21 cellular contexts compared by ENCODE assay signal in genomic region chr2:180742809-180743208, GRCh38.
A peak's percentile ranks its signal among the peaks of the same experiment; 100 is the strongest.
DNase-seq lines count a peak whose midpoint lies in the region; ATAC-seq, FAIRE-seq and TF ChIP-seq lines count a peak whose summit lies in the region.
"Had no signal": no experiment of that assay in that cellular context is flagged by ENCODE, and none has a peak within 500 bp of the region (broad histone marks: within the 10 kb centered on the region; RNA-seq: fewer than 3 reads in every experiment).

No MANE protein-coding gene starts in this region.

- no peaks in the 10 kb centered on the region for H3K9me3 Mint-ChIP-seq in CD8-positive, alpha-beta T cell
- H3K9me3 Mint-ChIP-seq: activated T-cell treated with anti-CD3 and anti-CD28 coated beads, Interleukin-2, amount 50 U/mL, for 4 hours; stimulated activated effector memory CD8-positive, alpha-beta T cell treated with anti-CD3 and anti-CD28 coated beads, Interleukin-12 subunit alpha, Interleukin-12 subunit beta, amount 100 ng/mL, for 72 hours had no signal

- intact Hi-C loops in CD8-positive, alpha-beta T cell (cut with DNase I, micrococcal nuclease): no loop called here

- H3K36me3 ChIP-seq in fibroblast of lung (ENCODE audit: control insufficient read depth, insufficient read depth, low read length) (no peaks in the 10 kb centered on the region), skeletal muscle satellite cell (ENCODE audit: insufficient read depth, low read length) (no peaks in the 10 kb centered on the region)
- H3K36me3 ChIP-seq in CD8-positive, alpha-beta T cell (ENCODE audit: insufficient read depth, low read length): no peaks in the 10 kb centered on the region
- H3K36me3 ChIP-seq: pancreas, spleen, tibial nerve had no signal

- H3K9ac ChIP-seq in fibroblast of lung (ENCODE audit: insufficient read depth, low read length) (no peak overlapping the region), skeletal muscle satellite cell (ENCODE audit: low read depth, low read length) (peak overlapping the region; percentile 56)

- CTCF ChIA-PET in RWPE1 (lab: Yijun Ruan, JAX): no interaction called here
- CTCF ChIA-PET in GM10248 (lab: Yijun Ruan, JAX): interaction anchor here (0.9 to 2.3 kb wide), 2 partner anchors 9 to 14 kb away, joined by 3 to 5 read pairs; no protein-coding TSS in a partner anchor
- CTCF ChIA-PET in CD8-positive, alpha-beta T cell (lab: Charles Lee): no interaction called here

- no peaks in the 10 kb centered on the region for H4K20me1 ChIP-seq in fibroblast of lung (ENCODE audit: control insufficient read depth, extremely low read depth, insufficient read depth, low read length)

- H3K27ac ChIP-seq in RWPE1: no peak overlapping the region
- no peak overlapping the region for H3K27ac ChIP-seq in fibroblast of lung (ENCODE audit: insufficient read depth, low read length)
- no peak overlapping the region for H3K27ac ChIP-seq in CD8-positive, alpha-beta T cell (ENCODE audit: low read depth, low read length)
- H3K27ac ChIP-seq: C4-2B, pancreas, spleen, tibial nerve had no signal

- H3K4me2 ChIP-seq in fibroblast of lung (ENCODE audit: extremely low read depth, insufficient read depth, low read length) (peak overlapping the region; percentile 23), skeletal muscle satellite cell (ENCODE audit: low read length) (peak overlapping the region; percentile 67)

- H3K4me1 Mint-ChIP-seq in CD8-positive, alpha-beta T cell (ENCODE audit: low read depth): no peaks in the 10 kb centered on the region
- H3K4me1 Mint-ChIP-seq: naive B cell; stimulated activated effector memory CD8-positive, alpha-beta T cell treated with anti-CD3 and anti-CD28 coated beads, Interleukin-12 subunit alpha, Interleukin-12 subunit beta, amount 100 ng/mL, for 72 hours had no signal

- H3K79me2 ChIP-seq in fibroblast of lung (ENCODE audit: control insufficient read depth, insufficient read depth, low read length): no peaks in the 10 kb centered on the region

- POLR2A ChIA-PET in RWPE1 (lab: Yijun Ruan, JAX; ENCODE audit: low non-redundant PET): no interaction called here
- POLR2A ChIA-PET in GM10248 (lab: Yijun Ruan, JAX): no interaction called here
- POLR2A ChIA-PET in CD8-positive, alpha-beta T cell (lab: Charles Lee): no interaction called here

- H3K4me3 ChIP-seq in fibroblast of lung (replicated peaks in 1 of 4; ENCODE audit: control extremely low read depth in 1 of 4, insufficient read depth in 1 of 4, low read depth in 3 of 4, low read length in 4 of 4) (no peak overlapping the region), skeletal muscle satellite cell (ENCODE audit: low read length) (no peak overlapping the region)
- no peak overlapping the region for H3K4me3 ChIP-seq in CD8-positive, alpha-beta T cell (ENCODE audit: low read depth, low read length)
- H3K4me3 ChIP-seq: pancreas, spleen, tibial nerve had no signal

- DNase-seq in H54 (ENCODE audit: insufficient read length, low spot score): no peak
- DNase-seq in RWPE1 (ENCODE audit: low spot score): peak; percentile 76
- peak in 1 of 2 donors; percentile 35 for DNase-seq in fibroblast of lung (ENCODE audit: low read depth in 2 of 2)
- no peak for DNase-seq in GM10248 (ENCODE audit: extremely low spot score)
- DNase-seq in CD8-positive, alpha-beta T cell: no peak
- DNase-seq: activated CD4-positive, alpha-beta T cell treated with anti-CD3 and anti-CD28 coated beads, Interleukin-2, amount 50 U/mL, for 48 hours; activated T-cell treated with anti-CD3 and anti-CD28 coated beads, Interleukin-2, amount 50 U/mL, for 4 hours; caudate nucleus; effector CD8-positive, alpha-beta T cell; foreskin melanocyte; naive B cell; NCI-H2029 treated with DMSO at 0.1 percent for 48 hours; NCI-H524 treated with DMSO at 0.1 percent for 48 hours; pancreas; spleen had no signal

- H3K36me3 Mint-ChIP-seq in CD8-positive, alpha-beta T cell: no peaks in the 10 kb centered on the region
- H3K36me3 Mint-ChIP-seq: activated naive CD8-positive, alpha-beta T cell; naive B cell; stimulated activated effector memory CD8-positive, alpha-beta T cell treated with anti-CD3 and anti-CD28 coated beads, Interleukin-12 subunit alpha, Interleukin-12 subunit beta, amount 100 ng/mL, for 72 hours had no signal

- no peak overlapping the region for H3K27ac Mint-ChIP-seq in CD8-positive, alpha-beta T cell
- H3K27ac Mint-ChIP-seq: activated naive CD8-positive, alpha-beta T cell; stimulated activated effector memory CD8-positive, alpha-beta T cell treated with anti-CD3 and anti-CD28 coated beads, Interleukin-12 subunit alpha, Interleukin-12 subunit beta, amount 100 ng/mL, for 72 hours had no signal

- H3K27me3 Mint-ChIP-seq in CD8-positive, alpha-beta T cell (ENCODE audit: low read depth): peaks cover under 1% of the 10 kb centered on the region

- FAIRE-seq in H54 (lab: Jason Lieb, UNC): peak; percentile 41
- FAIRE-seq: pancreas had no signal

- no peak for ATAC-seq in GM21723 (IDR thresholded peaks at IDR 0.05; ENCODE audit: unreplicated experiment)
- no peak for ATAC-seq in CD8-positive, alpha-beta T cell
- ATAC-seq: activated T-cell treated with anti-CD3 and anti-CD28 coated beads, Interleukin-2, amount 50 U/mL, for 4 hours; pancreas; stimulated activated effector memory CD8-positive, alpha-beta T cell treated with anti-CD3 and anti-CD28 coated beads, Interleukin-12 subunit alpha, Interleukin-12 subunit beta, amount 100 ng/mL, for 72 hours had no signal

- H3K4me1 ChIP-seq in fibroblast of lung (ENCODE audit: control insufficient read depth, extremely low read depth, insufficient read depth, low read length): peaks cover 4% of the 10 kb centered on the region
- H3K4me1 ChIP-seq in skeletal muscle satellite cell (ENCODE audit: control insufficient read depth, insufficient read depth, low read length): peaks cover 7% of the 10 kb centered on the region
- no peaks in the 10 kb centered on the region for H3K4me1 ChIP-seq in CD8-positive, alpha-beta T cell (ENCODE audit: insufficient read depth, low read length)
- H3K4me1 ChIP-seq: pancreas, spleen, tibial nerve had no signal

- no peak overlapping the region for H2AFZ ChIP-seq in fibroblast of lung (ENCODE audit: low read length)

- no peaks in the 10 kb centered on the region for H3K9me3 ChIP-seq in fibroblast of lung (ENCODE audit: control insufficient read depth, insufficient read depth, low read depth, low read length)
- H3K9me3 ChIP-seq in skeletal muscle satellite cell (replicated peaks; ENCODE audit: low read length): no peaks in the 10 kb centered on the region
- H3K9me3 ChIP-seq in CD8-positive, alpha-beta T cell (ENCODE audit: low read length): no peaks in the 10 kb centered on the region
- H3K9me3 ChIP-seq: pancreas, spleen, tibial nerve had no signal

- no peaks in the 10 kb centered on the region for H3K27me3 ChIP-seq in fibroblast of lung (ENCODE audit: control insufficient read depth, insufficient read depth, low read length)
- no peaks in the 10 kb centered on the region for H3K27me3 ChIP-seq in skeletal muscle satellite cell (ENCODE audit: control insufficient read depth, insufficient read depth, low read length)
- H3K27me3 ChIP-seq in CD8-positive, alpha-beta T cell (ENCODE audit: insufficient read depth, low read length): no peaks in the 10 kb centered on the region
- H3K27me3 ChIP-seq: spleen, tibial nerve had no signal

- TF ChIP-seq CTCF in RWPE1 (conservative IDR thresholded peaks at IDR 0.05; ENCODE audit: low read depth) (no peak), fibroblast of lung (conservative IDR thresholded peaks at IDR 0.05 in 1 of 2, IDR thresholded peaks at IDR 0.05 in 1 of 2; ENCODE audit: low read depth in 1 of 2, low read length in 2 of 2) (no peak), GM10248 (IDR thresholded peaks at IDR 0.05; ENCODE audit: control extremely low read depth, extremely low read depth, low read depth, missing control alignments) (no peak)
- no peak for TF ChIP-seq CTCF in CD8-positive, alpha-beta T cell (IDR thresholded peaks at IDR 0.05)

- TF ChIP-seq POLR2A in H54 (IDR thresholded peaks at IDR 0.05; ENCODE audit: low read depth, low read length): no peak

- H3K4me3 Mint-ChIP-seq in CD8-positive, alpha-beta T cell: no peak overlapping the region
- H3K4me3 Mint-ChIP-seq: activated naive CD8-positive, alpha-beta T cell; activated T-cell treated with anti-CD3 and anti-CD28 coated beads, Interleukin-2, amount 50 U/mL, for 4 hours; stimulated activated effector memory CD8-positive, alpha-beta T cell treated with anti-CD3 and anti-CD28 coated beads, Interleukin-12 subunit alpha, Interleukin-12 subunit beta, amount 100 ng/mL, for 72 hours had no signal
